19 cellular contexts compared by ENCODE assay signal in genomic region chr18:70386582-70386981, GRCh38.
DNase-seq lines count a peak whose midpoint lies in the region; ATAC-seq, FAIRE-seq and TF ChIP-seq lines count a peak whose summit lies in the region.
"Had no signal": no experiment of that assay in that cellular context is flagged by ENCODE, and none has a peak within 500 bp of the region (broad histone marks: within the 10 kb centered on the region; RNA-seq: fewer than 3 reads in every experiment).

No MANE protein-coding gene starts in this region.

- no peak for TF ChIP-seq EP300 in A549 (IDR thresholded peaks at IDR 0.05)

- H3K27me3 ChIP-seq in liver (ENCODE audit: control insufficient read depth in 4 of 4, insufficient read depth in 4 of 4, low read length in 3 of 4) = no peaks in the 10 kb centered on the region

- no peak for TF ChIP-seq CTCF in A549 (IDR thresholded peaks at IDR 0.05)
- no peak for TF ChIP-seq CTCF in D721Med (IDR thresholded peaks at IDR 0.05; ENCODE audit: insufficient read depth, missing control alignments)
- no peak for TF ChIP-seq CTCF in liver (IDR thresholded peaks at IDR 0.05; ENCODE audit: low read depth, low read length, missing input control)

- FAIRE-seq in A549 (lab: Jason Lieb, UNC) (no peak), D721Med (lab: Jason Lieb, UNC) (peak; percentile 98)
- FAIRE-seq: GM12878, K562 had no signal

- 84% methylated on average over 3 of the region's 3 CpGs for WGBS in A549 (ENCODE audit: missing lambda C conversion rate)
- WGBS in liver = 53% methylated on average over 3 of the region's 3 CpGs

- H3K4me1 ChIP-seq in A549 (peaks cover 58% of the 10 kb centered on the region), liver (ENCODE audit: control insufficient read depth in 4 of 4, insufficient read depth in 4 of 4, low read length in 3 of 4) (peaks cover 0 to 14% (median 7%) of the 10 kb centered on the region in 4 donors)

- TF ChIP-seq POLR2A in A549 (IDR thresholded peaks at IDR 0.05; ENCODE audit: low read length) = no peak

- H3K4me3 ChIP-seq in A549 (no peak overlapping the region), liver (ENCODE audit: low read depth in 1 of 3, low read length in 3 of 3) (no peak overlapping the region)
- H3K4me3 ChIP-seq: GM12878, K562 had no signal

- no peak overlapping the region for H3K9ac ChIP-seq in liver (ENCODE audit: low read depth in 1 of 2, low read length in 2 of 2)

- H3K4me2 ChIP-seq in A549 = no peak overlapping the region

- H3K27ac ChIP-seq in A549 = peak overlapping the region; percentile 97 to 98
- H3K27ac ChIP-seq in liver (ENCODE audit: low read depth in 1 of 2, low read length in 2 of 2) = peak overlapping the region; percentile 38 to 80
- H3K27ac ChIP-seq: C4-2B had no signal

- CTCF ChIA-PET in A549 (lab: Yijun Ruan, JAX) = no interaction called here

- TF ChIP-seq RAD21 in A549 (conservative IDR thresholded peaks at IDR 0.05 in 1 of 2, IDR thresholded peaks at IDR 0.05 in 1 of 2) (no peak), liver (IDR thresholded peaks at IDR 0.05) (no peak)

- H3K36me3 ChIP-seq in liver (ENCODE audit: control insufficient read depth in 4 of 4, insufficient read depth in 3 of 4, low read depth in 1 of 4, low read length in 3 of 4) = no peaks in the 10 kb centered on the region

- no peak for DNase-seq in A549 (ENCODE audit: low read depth in 1 of 2, low spot score in 1 of 2)
- DNase-seq in D721Med (ENCODE audit: insufficient read length, low spot score) = no peak
- peak; percentile 32 for DNase-seq in NCI-H69 (lab: John Stamatoyannopoulos, UW)
- DNase-seq in NCI-H446 treated with DMSO at 0.1 percent for 48 hours (lab: John Stamatoyannopoulos, UW) = no peak
- DNase-seq in NCI-H748 (lab: John Stamatoyannopoulos, UW; ENCODE audit: unreplicated experiment) = no peak
- DNase-seq in activated CD4-positive, alpha-beta T cell treated with anti-CD3 and anti-CD28 coated beads for 1 hour = no peak
- DNase-seq: AML-193; Calu3; CD4-positive, alpha-beta memory T cell; DMS 273 treated with DMSO at 0.1 percent for 48 hours; DMS53; DND-41; EL; GOT3; H7 had no signal

- POLR2A ChIA-PET in A549 (lab: Yijun Ruan, JAX) = no interaction called here

- ATAC-seq in A549 = no peak
- ATAC-seq: GM12878, K562 had no signal

- peaks cover 24% of the 10 kb centered on the region for H3K9me3 ChIP-seq in A549
- H3K9me3 ChIP-seq in liver (ENCODE audit: control insufficient read depth in 4 of 4, low read length in 3 of 4) = no peaks in the 10 kb centered on the region

TF ChIP-seq in A549, 52 proteins besides CTCF, POLR2A, EP300 and RAD21:
- TF ChIP-seq, protein P1, sequence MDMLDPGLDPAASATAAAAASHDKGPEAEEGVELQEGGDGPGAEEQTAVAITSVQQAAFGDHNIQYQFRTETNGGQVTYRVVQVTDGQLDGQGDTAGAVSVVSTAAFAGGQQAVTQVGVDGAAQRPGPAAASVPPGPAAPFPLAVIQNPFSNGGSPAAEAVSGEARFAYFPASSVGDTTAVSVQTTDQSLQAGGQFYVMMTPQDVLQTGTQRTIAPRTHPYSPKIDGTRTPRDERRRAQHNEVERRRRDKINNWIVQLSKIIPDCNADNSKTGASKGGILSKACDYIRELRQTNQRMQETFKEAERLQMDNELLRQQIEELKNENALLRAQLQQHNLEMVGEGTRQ (IDR thresholded peaks at IDR 0.05) = no peak
- TF ChIP-seq TFCP2L1 (CRISPR knock-in tag; IDR thresholded peaks at IDR 0.05) = no peak
- no peak for TF ChIP-seq POLR2AphosphoS2 (conservative IDR thresholded peaks at IDR 0.05; ENCODE audit: low read length)
- no peak for TF ChIP-seq TP53 (CRISPR knock-in tag; IDR thresholded peaks at IDR 0.05)
- TF ChIP-seq ZSCAN20 (CRISPR knock-in tag; IDR thresholded peaks at IDR 0.05) = no peak
- no peak for TF ChIP-seq HOXB13 (CRISPR knock-in tag; IDR thresholded peaks at IDR 0.05; ENCODE audit: low read depth)
- TF ChIP-seq JUNB (IDR thresholded peaks at IDR 0.05) = no peak
- TF ChIP-seq KDM1A (IDR thresholded peaks at IDR 0.05; ENCODE audit: low read depth) = no peak
- no peak for TF ChIP-seq SREBF2 (IDR thresholded peaks at IDR 0.05)
- no peak for TF ChIP-seq CEBPB (IDR thresholded peaks at IDR 0.05)
- no peak for TF ChIP-seq EHMT2 (IDR thresholded peaks at IDR 0.05; ENCODE audit: low read depth)
- no peak for TF ChIP-seq SMC3 (IDR thresholded peaks at IDR 0.05)
- no peak for TF ChIP-seq HDAC2 (IDR thresholded peaks at IDR 0.05)
- no peak for TF ChIP-seq RFX5 (IDR thresholded peaks at IDR 0.05)
- TF ChIP-seq BCL3 (IDR thresholded peaks at IDR 0.05) = no peak

TF ChIP-seq in liver, 16 proteins besides CTCF, POLR2A, EP300 and RAD21:
- TF ChIP-seq ZBTB33 (IDR thresholded peaks at IDR 0.05) (no peak), ATF3 (IDR thresholded peaks at IDR 0.05) (no peak), EGR1 (IDR thresholded peaks at IDR 0.05; ENCODE audit: low read depth in 2 of 2) (no peak), FOXA1 (IDR thresholded peaks at IDR 0.05) (no peak), RXRA (IDR thresholded peaks at IDR 0.05) (no peak)
- TF ChIP-seq, protein P2, sequence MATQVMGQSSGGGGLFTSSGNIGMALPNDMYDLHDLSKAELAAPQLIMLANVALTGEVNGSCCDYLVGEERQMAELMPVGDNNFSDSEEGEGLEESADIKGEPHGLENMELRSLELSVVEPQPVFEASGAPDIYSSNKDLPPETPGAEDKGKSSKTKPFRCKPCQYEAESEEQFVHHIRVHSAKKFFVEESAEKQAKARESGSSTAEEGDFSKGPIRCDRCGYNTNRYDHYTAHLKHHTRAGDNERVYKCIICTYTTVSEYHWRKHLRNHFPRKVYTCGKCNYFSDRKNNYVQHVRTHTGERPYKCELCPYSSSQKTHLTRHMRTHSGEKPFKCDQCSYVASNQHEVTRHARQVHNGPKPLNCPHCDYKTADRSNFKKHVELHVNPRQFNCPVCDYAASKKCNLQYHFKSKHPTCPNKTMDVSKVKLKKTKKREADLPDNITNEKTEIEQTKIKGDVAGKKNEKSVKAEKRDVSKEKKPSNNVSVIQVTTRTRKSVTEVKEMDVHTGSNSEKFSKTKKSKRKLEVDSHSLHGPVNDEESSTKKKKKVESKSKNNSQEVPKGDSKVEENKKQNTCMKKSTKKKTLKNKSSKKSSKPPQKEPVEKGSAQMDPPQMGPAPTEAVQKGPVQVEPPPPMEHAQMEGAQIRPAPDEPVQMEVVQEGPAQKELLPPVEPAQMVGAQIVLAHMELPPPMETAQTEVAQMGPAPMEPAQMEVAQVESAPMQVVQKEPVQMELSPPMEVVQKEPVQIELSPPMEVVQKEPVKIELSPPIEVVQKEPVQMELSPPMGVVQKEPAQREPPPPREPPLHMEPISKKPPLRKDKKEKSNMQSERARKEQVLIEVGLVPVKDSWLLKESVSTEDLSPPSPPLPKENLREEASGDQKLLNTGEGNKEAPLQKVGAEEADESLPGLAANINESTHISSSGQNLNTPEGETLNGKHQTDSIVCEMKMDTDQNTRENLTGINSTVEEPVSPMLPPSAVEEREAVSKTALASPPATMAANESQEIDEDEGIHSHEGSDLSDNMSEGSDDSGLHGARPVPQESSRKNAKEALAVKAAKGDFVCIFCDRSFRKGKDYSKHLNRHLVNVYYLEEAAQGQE (IDR thresholded peaks at IDR 0.05) = no peak
